9 cellular contexts compared by ENCODE assay signal in genomic region chr12:46831335-46832083, GRCh38. TPM values are rescaled to one million over a fixed set of nuclear protein-coding genes. Genes with fewer than 3 reads are reported as not detected.
DNase-seq lines count a peak whose midpoint lies in the region; ATAC-seq, FAIRE-seq and TF ChIP-seq lines count a peak whose summit lies in the region.
"Had no signal": no experiment of that assay in that cellular context is flagged by ENCODE, and none has a peak within 500 bp of the region (broad histone marks: within the 10 kb centered on the region; RNA-seq: fewer than 3 reads in every experiment).

No MANE protein-coding gene starts in this region.

- H3K4me1 Mint-ChIP-seq in activated CD4-positive, alpha-beta T cell treated with anti-CD3 and anti-CD28 coated beads for 36 hours = peaks cover 12% of the 10 kb centered on the region

- H3K4me3 ChIP-seq in HepG2 (replicated peaks in 1 of 3; ENCODE audit: insufficient read depth in 1 of 3, low read depth in 2 of 3, low read length in 3 of 3) (no peak overlapping the region), thymus (ENCODE audit: low read length) (peak overlapping the region; percentile 39)
- H3K4me3 ChIP-seq: SK-N-MC had no signal

- POLR2A ChIA-PET in activated CD4-positive, alpha-beta T cell treated with anti-CD3 and anti-CD28 coated beads for 36 hours (lab: Charles Lee) = no interaction called here
- POLR2A ChIA-PET in HepG2 (lab: Yijun Ruan, JAX) (no interaction called here), HEK293T (lab: Yijun Ruan, JAX) (no interaction called here)

- no peak overlapping the region for H3K27ac Mint-ChIP-seq in activated CD4-positive, alpha-beta T cell treated with anti-CD3 and anti-CD28 coated beads for 36 hours

- H3K27me3 ChIP-seq in HepG2 (ENCODE audit: control insufficient read depth in 1 of 2, insufficient read depth in 2 of 2, low read length in 2 of 2) (peaks cover 5 to 29% of the 10 kb centered on the region in 2 experiments; a peak in 3 of 5 replicates), thymus (ENCODE audit: control insufficient read depth, insufficient read depth) (peaks cover 37% of the 10 kb centered on the region)

- WGBS in HepG2 (ENCODE audit: low lambda C conversion rate) = 58% methylated on average over 36 of the region's 52 CpGs
- WGBS in thymus = 4% methylated on average over 52 of the region's 52 CpGs

- TF ChIP-seq POLR2A in HepG2 (IDR thresholded peaks at IDR 0.05; ENCODE audit: insufficient read depth in 1 of 2, low read depth in 2 of 2, low read length in 2 of 2) = no peak

- no peaks in the 10 kb centered on the region for H3K79me2 ChIP-seq in HepG2 (ENCODE audit: insufficient read depth, low read length)

- in situ Hi-C loops in HepG2 (cut with HindIII; ENCODE audit: extremely low pct_ligation_motif_present, low pct_unique_long_range_greater_than_20kb) = no loop called here

- H2AFZ ChIP-seq in HepG2 (ENCODE audit: low read length) = no peak overlapping the region

- no peak for TF ChIP-seq CTCF in HepG2 (CRISPR knock-in tag; IDR thresholded peaks at IDR 0.05)

- peak; percentile 26 for ATAC-seq in activated CD4-positive, alpha-beta T cell treated with anti-CD3 and anti-CD28 coated beads for 36 hours
- peak; percentile 23; the same call in 2 of the 3 replicates for ATAC-seq in HepG2

- no peaks in the 10 kb centered on the region for H3K36me3 Mint-ChIP-seq in activated CD4-positive, alpha-beta T cell treated with anti-CD3 and anti-CD28 coated beads for 36 hours (ENCODE audit: low read depth)

- CTCF ChIA-PET in activated CD4-positive, alpha-beta T cell treated with anti-CD3 and anti-CD28 coated beads for 36 hours (lab: Charles Lee) = interaction anchor here (1.5 kb wide), 1 partner anchor 29 kb away, joined by 3 read pairs; no protein-coding TSS in a partner anchor
- CTCF ChIA-PET in HepG2 (lab: Yijun Ruan, JAX; ENCODE audit: low intra/inter-chr PET ratio, low total read pairs) = no interaction called here
- CTCF ChIA-PET in HEK293T (lab: Yijun Ruan, JAX) = no interaction called here

- H3K4me1 ChIP-seq in HepG2 (ENCODE audit: insufficient read depth, low read length) (peaks cover under 1% of the 10 kb centered on the region; the same call in 1 of the 2 replicates), thymus (ENCODE audit: control insufficient read depth, insufficient read depth, low read length) (peaks cover 6% of the 10 kb centered on the region)

- TF ChIP-seq EP300 in HepG2 (IDR thresholded peaks at IDR 0.05; ENCODE audit: low read depth in 2 of 2, low read length in 2 of 2) (no peak), HepG2 (CRISPR knock-in tag; IDR thresholded peaks at IDR 0.05; ENCODE audit: borderline replicate concordance) (no peak)

- no TSS peak for BruUV-seq in HepG2 (replicated peaks; lab: Mats Ljungman, UMichigan)

- H4K20me1 ChIP-seq in HepG2 (ENCODE audit: insufficient read depth, low read length) = no peaks in the 10 kb centered on the region

- peak; percentile 21 for DNase-seq in activated CD4-positive, alpha-beta T cell treated with anti-CD3 and anti-CD28 coated beads for 36 hours
- no peak for DNase-seq in activated CD4-positive, alpha-beta T cell treated with anti-CD3 and anti-CD28 coated beads, Interleukin-2, amount 50 U/mL, for 4 hours
- DNase-seq in cortex of kidney (lab: John Stamatoyannopoulos, UW) (peak; percentile 12), HepG2 (ENCODE audit: low spot score) (no peak), HEK293T (ENCODE audit: extremely low spot score) (no peak), NOMO-1 treated with DMSO at 0.1 percent for 48 hours (lab: John Stamatoyannopoulos, UW; ENCODE audit: unreplicated experiment) (no peak), urothelium cell line (ENCODE audit: low spot score) (no peak)

- no peaks in the 10 kb centered on the region for H3K36me3 ChIP-seq in HepG2 (replicated peaks in 1 of 2; ENCODE audit: control insufficient read depth in 1 of 2, insufficient read depth in 2 of 2, low read length in 2 of 2)
- no peaks in the 10 kb centered on the region for H3K36me3 ChIP-seq in thymus (ENCODE audit: control insufficient read depth, insufficient read depth)

- no peak overlapping the region for H3K4me2 ChIP-seq in HepG2 (ENCODE audit: low read depth, low read length)

- no peaks in the 10 kb centered on the region for H3K9me3 ChIP-seq in HepG2 (ENCODE audit: low read length)
- no peaks in the 10 kb centered on the region for H3K9me3 ChIP-seq in thymus (ENCODE audit: control insufficient read depth)

- FAIRE-seq in HepG2 (lab: Jason Lieb, UNC) (no peak), urothelium cell line (lab: Jason Lieb, UNC) (no peak)

- H3K27ac ChIP-seq in HepG2 (ENCODE audit: extremely low read length, insufficient read depth, low read length) = no peak overlapping the region
- H3K27ac ChIP-seq in thymus (ENCODE audit: low read depth) = peak overlapping the region; percentile 52
- H3K27ac ChIP-seq: SK-N-MC had no signal

- peak overlapping the region; percentile 38 for H3K4me3 Mint-ChIP-seq in activated CD4-positive, alpha-beta T cell treated with anti-CD3 and anti-CD28 coated beads for 36 hours

- peaks cover 54% of the 10 kb centered on the region for H3K27me3 Mint-ChIP-seq in activated CD4-positive, alpha-beta T cell treated with anti-CD3 and anti-CD28 coated beads for 36 hours

- H3K9me3 Mint-ChIP-seq in activated CD4-positive, alpha-beta T cell treated with anti-CD3 and anti-CD28 coated beads for 36 hours (ENCODE audit: low read depth) = no peaks in the 10 kb centered on the region

- no peak overlapping the region for H3K9ac ChIP-seq in HepG2 (ENCODE audit: insufficient read depth, low read depth, low read length)

- no peak for TF ChIP-seq RAD21 in HepG2 (CRISPR knock-in tag; IDR thresholded peaks at IDR 0.05)

- intact Hi-C loops in activated CD4-positive, alpha-beta T cell treated with anti-CD3 and anti-CD28 coated beads for 36 hours (cut with DNase I, micrococcal nuclease) = no loop called here
- intact Hi-C loops in HepG2 (cut with micrococcal nuclease; ENCODE audit: unreplicated experiment) = no loop called here

TF ChIP-seq in HepG2, 621 proteins besides CTCF, POLR2A, EP300 and RAD21 (continues in another document):
- TF ChIP-seq, protein P1, sequence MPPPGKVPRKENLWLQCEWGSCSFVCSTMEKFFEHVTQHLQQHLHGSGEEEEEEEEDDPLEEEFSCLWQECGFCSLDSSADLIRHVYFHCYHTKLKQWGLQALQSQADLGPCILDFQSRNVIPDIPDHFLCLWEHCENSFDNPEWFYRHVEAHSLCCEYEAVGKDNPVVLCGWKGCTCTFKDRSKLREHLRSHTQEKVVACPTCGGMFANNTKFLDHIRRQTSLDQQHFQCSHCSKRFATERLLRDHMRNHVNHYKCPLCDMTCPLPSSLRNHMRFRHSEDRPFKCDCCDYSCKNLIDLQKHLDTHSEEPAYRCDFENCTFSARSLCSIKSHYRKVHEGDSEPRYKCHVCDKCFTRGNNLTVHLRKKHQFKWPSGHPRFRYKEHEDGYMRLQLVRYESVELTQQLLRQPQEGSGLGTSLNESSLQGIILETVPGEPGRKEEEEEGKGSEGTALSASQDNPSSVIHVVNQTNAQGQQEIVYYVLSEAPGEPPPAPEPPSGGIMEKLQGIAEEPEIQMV (CRISPR knock-in tag; IDR thresholded peaks at IDR 0.05; ENCODE audit: low read depth) = no peak
- TF ChIP-seq DR1 (CRISPR knock-in tag; IDR thresholded peaks at IDR 0.05) = no peak
- no peak for TF ChIP-seq ETV6 (CRISPR knock-in tag; conservative IDR thresholded peaks at IDR 0.05)
- no peak for TF ChIP-seq NCOR1 (IDR thresholded peaks at IDR 0.05; ENCODE audit: borderline replicate concordance, low read length)

TF ChIP-seq in HEK293T, 16 proteins besides CTCF, POLR2A, EP300 and RAD21 (continues in another document):
- TF ChIP-seq, protein P2, sequence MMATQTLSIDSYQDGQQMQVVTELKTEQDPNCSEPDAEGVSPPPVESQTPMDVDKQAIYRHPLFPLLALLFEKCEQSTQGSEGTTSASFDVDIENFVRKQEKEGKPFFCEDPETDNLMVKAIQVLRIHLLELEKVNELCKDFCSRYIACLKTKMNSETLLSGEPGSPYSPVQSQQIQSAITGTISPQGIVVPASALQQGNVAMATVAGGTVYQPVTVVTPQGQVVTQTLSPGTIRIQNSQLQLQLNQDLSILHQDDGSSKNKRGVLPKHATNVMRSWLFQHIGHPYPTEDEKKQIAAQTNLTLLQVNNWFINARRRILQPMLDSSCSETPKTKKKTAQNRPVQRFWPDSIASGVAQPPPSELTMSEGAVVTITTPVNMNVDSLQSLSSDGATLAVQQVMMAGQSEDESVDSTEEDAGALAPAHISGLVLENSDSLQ (IDR thresholded peaks at IDR 0.05) = no peak
- TF ChIP-seq BHLHE40 (IDR thresholded peaks at IDR 0.05; ENCODE audit: borderline replicate concordance) = no peak
- TF ChIP-seq NFRKB (IDR thresholded peaks at IDR 0.05) = no peak
- no peak for TF ChIP-seq HDGF (IDR thresholded peaks at IDR 0.05; ENCODE audit: borderline replicate concordance)
- TF ChIP-seq L3MBTL2 (conservative IDR thresholded peaks at IDR 0.05) = no peak
- TF ChIP-seq ELF4 (IDR thresholded peaks at IDR 0.05) = no peak
- no peak for TF ChIP-seq SP1 (IDR thresholded peaks at IDR 0.05)
- TF ChIP-seq SUZ12 (IDR thresholded peaks at IDR 0.05) = no peak
- no peak for TF ChIP-seq ARNT (IDR thresholded peaks at IDR 0.05)

RNA-seq across cellular contexts. Expression of gene SLC38A4, which starts 5.7 kb away (rescaled TPM):
- not detected for total RNA-seq in activated CD4-positive, alpha-beta T cell treated with anti-CD3 and anti-CD28 coated beads for 36 hours
- total RNA-seq in HepG2 (2016; rRNA removed; fragmentation: Illumina TruSeq; extraction: Trizol) = 2.8 and 3.5 TPM in 2 replicates
- total RNA-seq in HepG2 (2016; cell fraction: cytosol; rRNA removed; fragmentation: Illumina TruSeq; extraction: Trizol; ENCODE audit: low read depth) = 0.61 and 0.62 TPM in 2 replicates
- 3.2 TPM in 2 replicates for total RNA-seq in HepG2 (2016; cell fraction: insoluble cytoplasmic fraction; rRNA removed; fragmentation: Illumina TruSeq; extraction: Trizol)
- 2.4 and 2.6 TPM in 2 replicates for total RNA-seq in HepG2 (2016; cell fraction: membrane; rRNA removed; fragmentation: Illumina TruSeq; extraction: Trizol)
- total RNA-seq in HepG2 (2016; cell fraction: nucleus; rRNA removed; fragmentation: Illumina TruSeq; extraction: Trizol) = 2.5 and 2.9 TPM in 2 replicates
- polyA plus RNA-seq in HepG2 (2011; rRNA removed) (5.0 and 5.2 TPM in 2 replicates), thymus (2.4 TPM)
- 2.2 and 5.0 TPM in 2 replicates for polyA plus RNA-seq in HepG2 (2011; cell fraction: cytosol; rRNA removed)
- 3.0 and 5.8 TPM in 2 replicates for polyA plus RNA-seq in HepG2 (2011; cell fraction: nucleus; rRNA removed)
- polyA plus RNA-seq in HepG2 (2012) = 17.1 and 20.4 TPM in 2 replicates
- 0.35 TPM in 2 replicates for polyA plus RNA-seq in HepG2 (2016; cell fraction: cytosol; fragmentation: Illumina TruSeq; extraction: Trizol; ENCODE audit: low read depth)
- 2.7 and 3.2 TPM in 2 replicates for polyA plus RNA-seq in HepG2 (2016; cell fraction: insoluble cytoplasmic fraction; fragmentation: Illumina TruSeq; extraction: Trizol; ENCODE audit: low read depth)
- 1.3 and 1.4 TPM in 2 replicates for polyA plus RNA-seq in HepG2 (2016; cell fraction: membrane; fragmentation: Illumina TruSeq; extraction: Trizol; ENCODE audit: low read depth)
- polyA plus RNA-seq in HepG2 (2016; cell fraction: nucleus; fragmentation: Illumina TruSeq; extraction: Trizol; ENCODE audit: insufficient read depth, low read depth) = 3.6 and 3.8 TPM in 2 replicates
- polyA minus RNA-seq in HepG2 (2011; rRNA and poly(A)+ RNA removed; ENCODE audit: low replicate concordance) = 5.5 TPM in 1 of 2 replicates, not detected in the other
- polyA minus RNA-seq in HepG2 (2011; cell fraction: cytosol; rRNA and poly(A)+ RNA removed) = 3.0 and 5.9 TPM in 2 replicates
- 3.0 and 6.1 TPM in 2 replicates for polyA minus RNA-seq in HepG2 (2011; cell fraction: nucleus; rRNA and poly(A)+ RNA removed)

Comparison
In these comparisons a context has a peak if more than half of its experiments do, and no peak if none do; other contexts are left out.
1. DNase-seq: peak in activated CD4-positive, alpha-beta T cell treated with anti-CD3 and anti-CD28 coated beads for 36 hours (single experiment) and cortex of kidney (single experiment); none in activated CD4-positive, alpha-beta T cell treated with anti-CD3 and anti-CD28 coated beads, Interleukin-2, amount 50 U/mL, for 4 hours (0 of 2), HepG2 (single experiment), HEK293T (single experiment), NOMO-1 treated with DMSO at 0.1 percent for 48 hours (single experiment) and urothelium cell line (single experiment).